Comparison of ENCODE assay signal across 9 cellular contexts in genomic region chr17:31595666-31596381, GRCh38.
DNase-seq lines count a peak whose midpoint lies in the region; ATAC-seq, FAIRE-seq and TF ChIP-seq lines count a peak whose summit lies in the region.
"Had no signal": no experiment of that assay in that cellular context is flagged by ENCODE, and none has a peak within 500 bp of the region (broad histone marks: within the 10 kb centered on the region; RNA-seq: fewer than 3 reads in every experiment).

No MANE protein-coding gene starts in this region.

- H3K4me2 ChIP-seq in OCI-LY7 (ENCODE audit: low read length) (no peak overlapping the region; the same call in 1 of the 2 replicates), endothelial cell of umbilical vein (ENCODE audit: insufficient read depth, low read length) (no peak overlapping the region)

- H3K27me3 Mint-ChIP-seq in naive B cell: no peaks in the 10 kb centered on the region

- TF ChIP-seq CTCF in OCI-LY7 (conservative IDR thresholded peaks at IDR 0.05; ENCODE audit: low read length) (no peak), endothelial cell of umbilical vein (IDR thresholded peaks at IDR 0.05; ENCODE audit: extremely low read depth in 1 of 2, insufficient read depth in 1 of 2, low read depth in 1 of 2, low read length in 2 of 2) (no peak), GM13977 (IDR thresholded peaks at IDR 0.05; ENCODE audit: extremely low read depth, insufficient read depth, missing control alignments) (no peak)

- no peak for FAIRE-seq in endothelial cell of umbilical vein (lab: Jason Lieb, UNC)
- FAIRE-seq: K562 had no signal

- intact Hi-C loops in OCI-LY7 (cut with micrococcal nuclease; ENCODE audit: unreplicated experiment): no loop called here
- intact Hi-C loops in endothelial cell of umbilical vein (cut with micrococcal nuclease): loop anchor here (1.0 kb wide), 4 partner anchors 15 to 165 kb away; no protein-coding TSS in a partner anchor

- H4K20me1 ChIP-seq in OCI-LY7 (ENCODE audit: insufficient read depth, low read length) (no peaks in the 10 kb centered on the region), endothelial cell of umbilical vein (replicated peaks; ENCODE audit: control insufficient read depth, extremely low read depth, insufficient read depth, low read length) (no peaks in the 10 kb centered on the region)

- in situ Hi-C loops in GM13977 (cut with MboI; ENCODE audit: low pct_unique_long_range_greater_than_20kb, low sequenced_read_pairs, unreplicated experiment): no loop called here

- peak overlapping the region; percentile 33 for H3K9ac ChIP-seq in endothelial cell of umbilical vein (replicated peaks; ENCODE audit: extremely low read depth, insufficient read depth, low read length)

- POLR2A ChIA-PET in OCI-LY7 (lab: Charles Lee): no interaction called here
- POLR2A ChIA-PET in endothelial cell of umbilical vein (lab: Charles Lee): no interaction called here

- DNase-seq in A172 (ENCODE audit: low spot score): peak; percentile 56
- no peak for DNase-seq in OCI-LY7 (ENCODE audit: low spot score)
- DNase-seq in endothelial cell of umbilical vein (ENCODE audit: low read depth, low spot score): no peak
- no peak for DNase-seq in naive B cell
- no peak for DNase-seq in NCI-H510A (lab: John Stamatoyannopoulos, UW)
- DNase-seq in GM13977 (ENCODE audit: low spot score): no peak
- no peak for DNase-seq in OCI-M2 (lab: John Stamatoyannopoulos, UW; ENCODE audit: unreplicated experiment)
- no peak for DNase-seq in central memory CD4-positive, alpha-beta T cell

- BruUV-seq in OCI-LY7 (replicated peaks; lab: Mats Ljungman, UMichigan): no TSS peak
- no TSS peak for BruUV-seq in endothelial cell of umbilical vein (replicated peaks; lab: Mats Ljungman, UMichigan)

- H3K36me3 Mint-ChIP-seq in naive B cell: no peaks in the 10 kb centered on the region

- H3K27me3 ChIP-seq in endothelial cell of umbilical vein (ENCODE audit: control insufficient read depth in 2 of 2, insufficient read depth in 2 of 2, low read length in 2 of 2): no peaks in the 10 kb centered on the region

- no peaks in the 10 kb centered on the region for H3K9me3 ChIP-seq in OCI-LY7 (ENCODE audit: low read length)
- H3K9me3 ChIP-seq in endothelial cell of umbilical vein (replicated peaks; ENCODE audit: control insufficient read depth, insufficient read depth, low read length): no peaks in the 10 kb centered on the region

- H3K27ac ChIP-seq in OCI-LY7 (ENCODE audit: low read depth, low read length, poor library complexity, severe bottlenecking) (no peak overlapping the region), endothelial cell of umbilical vein (ENCODE audit: insufficient read depth, low read depth, low read length) (peak overlapping the region; percentile 79)

- H3K27ac Mint-ChIP-seq in naive B cell: peak overlapping the region in 5 of 6 donors; percentile 73 to 88 (median 84)

- H3K9me3 Mint-ChIP-seq in naive B cell: no peaks in the 10 kb centered on the region

- H3K36me3 ChIP-seq in OCI-LY7 (ENCODE audit: insufficient read depth, low read length) (no peaks in the 10 kb centered on the region), endothelial cell of umbilical vein (ENCODE audit: control insufficient read depth in 2 of 2, extremely low read depth in 1 of 2, insufficient read depth in 2 of 2, low read length in 2 of 2) (no peaks in the 10 kb centered on the region)

- ATAC-seq in naive B cell (ENCODE audit: low read depth in 2 of 2): no peak
- ATAC-seq: K562 had no signal

- H2AFZ ChIP-seq in OCI-LY7 (ENCODE audit: low read length) (peak overlapping the region; percentile 27; the same call in 1 of the 2 replicates), endothelial cell of umbilical vein (ENCODE audit: low read depth, low read length) (no peak overlapping the region)

- CTCF ChIA-PET in OCI-LY7 (lab: Charles Lee; ENCODE audit: unreplicated experiment): no interaction called here
- CTCF ChIA-PET in endothelial cell of umbilical vein (lab: Charles Lee): interaction anchor here (1.3 to 2.4 kb wide), 5 partner anchors 15 to 247 kb away, joined by 3 to 15 read pairs (median 7); no protein-coding TSS in a partner anchor

- H3K4me3 Mint-ChIP-seq in naive B cell: peak overlapping the region in 6 of 8 donors; percentile 42 to 86 (median 67)

- H3K4me1 Mint-ChIP-seq in naive B cell: peaks cover 24 to 33% (median 26%) of the 10 kb centered on the region in 3 donors

- H3K4me1 ChIP-seq in OCI-LY7 (ENCODE audit: insufficient read depth, low read length, poor library complexity, severe bottlenecking) (peaks cover 14% of the 10 kb centered on the region), endothelial cell of umbilical vein (ENCODE audit: control insufficient read depth, extremely low read depth, insufficient read depth, low read length) (peaks cover 18% of the 10 kb centered on the region)

- TF ChIP-seq POLR2A in endothelial cell of umbilical vein (IDR thresholded peaks at IDR 0.05; ENCODE audit: low read depth, low read length): no peak

- H3K9me1 ChIP-seq in endothelial cell of umbilical vein (replicated peaks; ENCODE audit: control insufficient read depth, extremely low read depth, insufficient read depth, low read length): no peaks in the 10 kb centered on the region

- no peak overlapping the region for H3K4me3 ChIP-seq in OCI-LY7 (ENCODE audit: low read depth, low read length, poor library complexity, severe bottlenecking)
- no peak overlapping the region for H3K4me3 ChIP-seq in endothelial cell of umbilical vein (replicated peaks in 1 of 3; ENCODE audit: insufficient read depth in 1 of 3, low read depth in 1 of 3, low read length in 3 of 3)
- H3K4me3 ChIP-seq: K562 had no signal

- no peaks in the 10 kb centered on the region for H3K9me2 ChIP-seq in OCI-LY7 (ENCODE audit: insufficient read depth, low read length)

- dilution Hi-C loops in endothelial cell of umbilical vein (cut with MboI; ENCODE audit: extremely low pct_ligation_motif_present, low sequenced_read_pairs): no loop called here

- H3K79me2 ChIP-seq in OCI-LY7 (ENCODE audit: insufficient read depth, low read depth, low read length) (no peaks in the 10 kb centered on the region), endothelial cell of umbilical vein (ENCODE audit: control insufficient read depth, insufficient read depth, low read length) (no peaks in the 10 kb centered on the region)

TF ChIP-seq in endothelial cell of umbilical vein, 7 proteins besides CTCF, POLR2A, EP300 and RAD21:
- TF ChIP-seq EZH2 (IDR thresholded peaks at IDR 0.05; ENCODE audit: borderline replicate concordance, low read depth, low read length, severe bottlenecking): no peak
- TF ChIP-seq JUN (IDR thresholded peaks at IDR 0.05; ENCODE audit: borderline replicate concordance, insufficient read depth, insufficient read length, low read depth): no peak
- no peak for TF ChIP-seq FOS (IDR thresholded peaks at IDR 0.05; ENCODE audit: borderline replicate concordance, insufficient read depth, low read length)
- TF ChIP-seq MAX (IDR thresholded peaks at IDR 0.05; ENCODE audit: insufficient read depth, insufficient read length): no peak
- no peak for TF ChIP-seq GATA2 (IDR thresholded peaks at IDR 0.05; ENCODE audit: insufficient read depth, insufficient read length, low read depth, low read length)
- TF ChIP-seq POLR2AphosphoS5 (IDR thresholded peaks at IDR 0.05; ENCODE audit: insufficient read depth, low read depth, low read length): no peak
- TF ChIP-seq MYC (IDR thresholded peaks at IDR 0.05; ENCODE audit: low read depth, low read length): no peak
